9 cellular contexts compared by ENCODE assay signal in genomic region chr3:155296413-155296812, GRCh38. TPM values are rescaled to one million over a fixed set of nuclear protein-coding genes. Genes with fewer than 3 reads are reported as not detected.
"Had no signal": no experiment of that assay in that cellular context is flagged by ENCODE, and none has a peak within 500 bp of the region (broad histone marks: within the 10 kb centered on the region; RNA-seq: fewer than 3 reads in every experiment).

No MANE protein-coding gene starts in this region.

- H3K4me3 ChIP-seq: GM12878 had no signal

- DNase-seq: GDM1, GF-D8 had no signal

- FAIRE-seq: G401.6, GM12878, GM12891, GM12892, GM18507, GM19239 had no signal

- ATAC-seq: GM12878 had no signal

RNA-seq across cellular contexts. Expression of gene STRIT1, which starts 2.9 kb away (rescaled TPM):
- total RNA-seq: G401, GM12878 had no signal
- polyA plus RNA-seq: GM12878 had no signal
